16 cellular contexts compared by ENCODE assay signal in the genomic region with DNA sequence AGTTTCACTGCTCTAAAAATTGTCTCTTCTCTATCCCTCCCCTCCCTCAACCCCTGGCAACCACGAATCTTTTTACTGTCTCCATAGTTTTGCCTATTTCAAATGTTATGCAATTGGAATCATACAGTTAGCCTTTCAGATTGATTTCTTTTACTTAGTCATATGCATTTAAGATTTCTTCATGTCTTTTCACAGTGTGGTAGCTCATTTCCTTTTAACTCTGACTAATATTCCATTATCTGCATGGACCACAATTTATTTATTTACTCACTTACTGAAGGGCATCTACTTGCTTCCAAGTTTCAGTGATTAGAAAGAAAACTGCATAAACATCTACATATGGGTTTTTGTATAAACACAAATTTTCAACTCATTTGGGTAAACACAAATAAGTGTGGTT.
"Had no signal": no experiment of that assay in that cellular context is flagged by ENCODE, and none has a peak within 500 bp of the region (broad histone marks: within the 10 kb centered on the region; RNA-seq: fewer than 3 reads in every experiment).

No MANE protein-coding gene starts in this region.

- H3K27ac ChIP-seq: coronary artery, heart left ventricle, sigmoid colon, skin epidermis, stomach, thoracic aorta, transverse colon had no signal

- H3K9me3 ChIP-seq: heart left ventricle, sigmoid colon, stomach, thoracic aorta had no signal

- H3K4me1 ChIP-seq: heart left ventricle, sigmoid colon, stomach, transverse colon had no signal

- H3K27me3 ChIP-seq: heart left ventricle, sigmoid colon, stomach, transverse colon had no signal

- H3K36me3 ChIP-seq: heart left ventricle, sigmoid colon, stomach, thoracic aorta, transverse colon had no signal

- H3K4me3 ChIP-seq: coronary artery, heart left ventricle, sigmoid colon, skin epidermis, stomach, thoracic aorta, transverse colon had no signal

- DNase-seq: effector CD4-positive, alpha-beta T cell; endodermal cell; heart left ventricle; hippocampal formation; left colon; natural killer cell; posterior cingulate gyrus; sigmoid colon; stimulated activated CD4-positive, alpha-beta T cell treated with anti-CD3 and anti-CD28 coated beads, Interleukin-12 subunit alpha, Interleukin-12 subunit beta, amount 100 ng/mL, for 4 hours; stimulated activated naive CD4-positive, alpha-beta T cell; stomach; substantia nigra; transverse colon had no signal

- ATAC-seq: heart left ventricle, left colon, natural killer cell had no signal
